Comparison of ENCODE assay signal across 14 cellular contexts in genomic region chr2:237754849-237755248, GRCh38. TPM values are rescaled to one million over a fixed set of nuclear protein-coding genes. Genes with fewer than 3 reads are reported as not detected.
DNase-seq lines count a peak whose midpoint lies in the region; ATAC-seq and TF ChIP-seq lines count a peak whose summit lies in the region.
"Had no signal": no experiment of that assay in that cellular context is flagged by ENCODE, and none has a peak within 500 bp of the region (broad histone marks: within the 10 kb centered on the region; RNA-seq: fewer than 3 reads in every experiment).

No MANE protein-coding gene starts in this region.

- peaks cover 23% of the 10 kb centered on the region for H3K4me1 Mint-ChIP-seq in T-helper 17 cell
- peaks cover 20 to 37% of the 10 kb centered on the region in 2 donors for H3K4me1 Mint-ChIP-seq in stimulated activated naive B cell treated with anti-CD40 and anti-IgM and Interleukin-4, amounts not matched to agents 10 μg/mL and 1 μg/mL and 100 μg/mL, for 72 hours

- CTCF ChIA-PET in IMR-90 (lab: Yijun Ruan, JAX): interaction anchor here (0.7 to 2.0 kb wide), 3 partner anchors 11 to 1122 kb away, joined by 3 to 6 read pairs (median 5); no protein-coding TSS in a partner anchor

- no peak overlapping the region for H3K14ac ChIP-seq in IMR-90 (replicated peaks; ENCODE audit: low read depth, low read length)

- H2AFZ ChIP-seq in IMR-90 (replicated peaks; ENCODE audit: low read length, poor library complexity): no peak overlapping the region
- H2AFZ ChIP-seq: GM23248 had no signal

- H3K27me3 Mint-ChIP-seq in T-helper 17 cell: no peaks in the 10 kb centered on the region
- no peaks in the 10 kb centered on the region for H3K27me3 Mint-ChIP-seq in stimulated activated naive B cell treated with anti-CD40 and anti-IgM and Interleukin-4, amounts not matched to agents 10 μg/mL and 1 μg/mL and 100 μg/mL, for 72 hours
- H3K27me3 Mint-ChIP-seq: CD4-positive, alpha-beta memory T cell had no signal

- no peak overlapping the region for H2BK5ac ChIP-seq in IMR-90 (ENCODE audit: low read depth, low read length, poor library complexity, severe bottlenecking)

- ATAC-seq in IMR-90 (ENCODE audit: low read depth) (no peak), T-helper 17 cell (no peak), HG03280 (IDR thresholded peaks at IDR 0.05; ENCODE audit: unreplicated experiment) (no peak)
- ATAC-seq in stimulated activated naive B cell treated with anti-CD40 and anti-IgM and Interleukin-4, amounts not matched to agents 10 μg/mL and 1 μg/mL and 100 μg/mL, for 72 hours (replicated peaks): no peak
- ATAC-seq: A549, GM12878 had no signal

- TF ChIP-seq RAD21 in IMR-90 (IDR thresholded peaks at IDR 0.05; ENCODE audit: low read length): no peak

- H2BK15ac ChIP-seq in IMR-90 (ENCODE audit: low read depth, low read length): no peak overlapping the region

- no peak overlapping the region for H2AK5ac ChIP-seq in IMR-90 (ENCODE audit: low read depth, low read length)

- no peak overlapping the region for H3K23ac ChIP-seq in IMR-90 (ENCODE audit: low read depth, low read length)

- no peak overlapping the region for H2BK120ac ChIP-seq in IMR-90 (ENCODE audit: low read depth, low read length)

- H3K9me3 Mint-ChIP-seq in stimulated activated naive B cell treated with anti-CD40 and anti-IgM and Interleukin-4, amounts not matched to agents 10 μg/mL and 1 μg/mL and 100 μg/mL, for 72 hours: no peaks in the 10 kb centered on the region
- H3K9me3 Mint-ChIP-seq: CD4-positive, alpha-beta memory T cell had no signal

- TF ChIP-seq POLR2A in IMR-90 (IDR thresholded peaks at IDR 0.05; ENCODE audit: low read depth, low read length): no peak

- H3K4me1 ChIP-seq in IMR-90 (ENCODE audit: control insufficient read depth, insufficient read depth, low read length): peaks cover 7% of the 10 kb centered on the region
- peaks cover 7% of the 10 kb centered on the region for H3K4me1 ChIP-seq in mesodermal cell (ENCODE audit: control insufficient read depth, insufficient read depth, low read length, poor library complexity, severe bottlenecking)
- H3K4me1 ChIP-seq: A549 had no signal

- H3K4me3 ChIP-seq in IMR-90 (ENCODE audit: insufficient read depth, low read depth, low read length) (no peak overlapping the region), mesodermal cell (ENCODE audit: extremely low read depth, insufficient read depth, low read length, poor library complexity, severe bottlenecking) (no peak overlapping the region)
- H3K4me3 ChIP-seq: A549, GM12878, GM23248 had no signal

- no peak overlapping the region for H2BK20ac ChIP-seq in IMR-90 (ENCODE audit: low read depth, low read length)

- no peak overlapping the region for H2AK9ac ChIP-seq in IMR-90 (replicated peaks; ENCODE audit: low read depth, low read length, poor library complexity)

- no peak for DNase-seq in IMR-90
- no peak for DNase-seq in T-helper 17 cell
- DNase-seq in stimulated activated naive B cell treated with anti-CD40 and anti-IgM and Interleukin-4, amounts not matched to agents 10 μg/mL and 1 μg/mL and 100 μg/mL, for 72 hours: no peak
- DNase-seq in NCI-H1092 (lab: John Stamatoyannopoulos, UW): no peak
- DNase-seq: BE2C, DMS79, H7 had no signal

- no peak overlapping the region for H3K27ac ChIP-seq in IMR-90 (ENCODE audit: insufficient read depth, low read length)
- H3K27ac ChIP-seq in mesodermal cell (ENCODE audit: low read depth, low read length, severe bottlenecking): peak overlapping the region; percentile 74
- H3K27ac ChIP-seq: A549, C4-2B, GM23248 had no signal

- BruUV-seq in IMR-90 (replicated peaks; lab: Mats Ljungman, UMichigan): no TSS peak

- H3K79me1 ChIP-seq in IMR-90 (ENCODE audit: low read depth in 1 of 2, low read length in 2 of 2): peaks cover 25 to 55% of the 10 kb centered on the region in 2 experiments; a peak in 3 of 4 replicates

- H3K27me3 ChIP-seq in IMR-90 (ENCODE audit: control insufficient read depth, insufficient read depth, low read length): no peaks in the 10 kb centered on the region
- H3K27me3 ChIP-seq: BE2C had no signal

- no peak overlapping the region for H4K5ac ChIP-seq in IMR-90 (ENCODE audit: low read depth, low read length)

- no peaks in the 10 kb centered on the region for H3K9me3 ChIP-seq in IMR-90 (ENCODE audit: control insufficient read depth, insufficient read depth, low read length)
- no peaks in the 10 kb centered on the region for H3K9me3 ChIP-seq in T-helper 17 cell (ENCODE audit: control insufficient read depth, low read length, poor library complexity, severe bottlenecking)
- H3K9me3 ChIP-seq in mesodermal cell (ENCODE audit: control insufficient read depth, low read length): no peaks in the 10 kb centered on the region
- H3K9me3 ChIP-seq: A549, BE2C had no signal

- H3K9me1 ChIP-seq in IMR-90 (ENCODE audit: insufficient read depth, low read length): peaks cover 13% of the 10 kb centered on the region

- no peak overlapping the region for H4K91ac ChIP-seq in IMR-90 (ENCODE audit: insufficient read depth, low read depth, low read length)

- intact Hi-C loops in IMR-90 (cut with micrococcal nuclease): no loop called here

- no peak overlapping the region for H3K9ac ChIP-seq in IMR-90 (ENCODE audit: low read depth, low read length)
- H3K9ac ChIP-seq: GM23248 had no signal

- peak overlapping the region; percentile 19 for H3K4me3 Mint-ChIP-seq in T-helper 17 cell
- H3K4me3 Mint-ChIP-seq in stimulated activated naive B cell treated with anti-CD40 and anti-IgM and Interleukin-4, amounts not matched to agents 10 μg/mL and 1 μg/mL and 100 μg/mL, for 72 hours: no peak overlapping the region
- H3K4me3 Mint-ChIP-seq: CD4-positive, alpha-beta memory T cell had no signal

- H3K27ac Mint-ChIP-seq in T-helper 17 cell: peak overlapping the region; percentile 92
- peak overlapping the region; percentile 9 for H3K27ac Mint-ChIP-seq in stimulated activated naive B cell treated with anti-CD40 and anti-IgM and Interleukin-4, amounts not matched to agents 10 μg/mL and 1 μg/mL and 100 μg/mL, for 72 hours

- H4K20me1 ChIP-seq in IMR-90 (ENCODE audit: insufficient read depth, low read length): peaks cover 8% of the 10 kb centered on the region; the same call in 1 of the 2 replicates

- H3K4me2 ChIP-seq in IMR-90 (ENCODE audit: low read depth, low read length): no peak overlapping the region
- H3K4me2 ChIP-seq: A549 had no signal

- dilution Hi-C loops in IMR-90 (cut with HindIII; ENCODE audit: low sequenced_read_pairs, unreplicated experiment): no loop called here

- 0 out of 2 replicates have a peak overlapping the region, but pooled peaks have one; percentile 31 for H3K4ac ChIP-seq in IMR-90 (ENCODE audit: low read depth, low read length)

- no peak overlapping the region for H4K8ac ChIP-seq in IMR-90 (ENCODE audit: low read depth in 2 of 2, low read length in 2 of 2)

- H3K18ac ChIP-seq in IMR-90 (ENCODE audit: low read depth, low read length): no peak overlapping the region

- H3K36me3 ChIP-seq in IMR-90 (ENCODE audit: control insufficient read depth, insufficient read depth, low read length): peaks cover 53% of the 10 kb centered on the region
- H3K36me3 ChIP-seq in mesodermal cell (ENCODE audit: control insufficient read depth, insufficient read depth, low read length): peaks cover 91% of the 10 kb centered on the region

- no peak overlapping the region for H3K56ac ChIP-seq in IMR-90 (ENCODE audit: extremely low read depth, insufficient read depth, low read length)

- POLR2A ChIA-PET in IMR-90 (lab: Charles Lee; ENCODE audit: unreplicated experiment): interaction anchor here (0.5 kb wide), 1 partner anchor 510 kb away, joined by 3 read pairs; no protein-coding TSS in a partner anchor

- in situ Hi-C loops in IMR-90 (cut with MboI; ENCODE audit: low sequenced_read_pairs): no loop called here

- 76% methylated on average over 3 of the region's 8 CpGs; no CpG with 5 or more reads in 1 of the 2 experiments for WGBS in IMR-90 (ENCODE audit: extremely low coverage in 2 of 2, insufficient read length in 1 of 2), 2 experiments
- 93% methylated on average over 8 of the region's 8 CpGs for WGBS in mesodermal cell (ENCODE audit: insufficient coverage in 2 of 2), 2 experiments

- peaks cover 13% of the 10 kb centered on the region for H3K36me3 Mint-ChIP-seq in T-helper 17 cell (ENCODE audit: low read depth)
- peaks cover 56 to 64% of the 10 kb centered on the region in 2 donors for H3K36me3 Mint-ChIP-seq in stimulated activated naive B cell treated with anti-CD40 and anti-IgM and Interleukin-4, amounts not matched to agents 10 μg/mL and 1 μg/mL and 100 μg/mL, for 72 hours

- TF ChIP-seq CTCF in IMR-90 (conservative IDR thresholded peaks at IDR 0.05; ENCODE audit: low read depth, low read length): no peak

TF ChIP-seq in IMR-90, 13 proteins besides CTCF, POLR2A, EP300 and RAD21:
- TF ChIP-seq RCOR1 (IDR thresholded peaks at IDR 0.05; ENCODE audit: insufficient replicate concordance, low read length) (no peak), FOS (IDR thresholded peaks at IDR 0.05; ENCODE audit: low read depth, low read length) (no peak), MAZ (IDR thresholded peaks at IDR 0.05; ENCODE audit: borderline replicate concordance, low read depth, low read length) (no peak), NFE2L2 (IDR thresholded peaks at IDR 0.05; ENCODE audit: low read depth, low read length) (no peak)

RNA-seq across cellular contexts. Expression of gene RBM44, which starts 43.7 kb away (rescaled TPM):
- total RNA-seq in IMR-90 (2012; rRNA removed) (0.18 and 0.28 TPM in 2 replicates), T-helper 17 cell (1 to 10 TPM; 2.2 to 4.0 TPM)
- polyA plus RNA-seq in IMR-90 (2012; rRNA removed): 0.14 TPM in 2 replicates
- not detected in 2 replicates for polyA plus RNA-seq in IMR-90 (2012; cell fraction: cytosol; rRNA removed)
- 0.04 and 0.73 TPM in 2 replicates for polyA plus RNA-seq in IMR-90 (2012; cell fraction: nucleus; rRNA removed; ENCODE audit: low replicate concordance)
- 0.22 TPM for polyA plus RNA-seq in mesodermal cell (2013, experiment 1 of 2)
- 0.56 TPM for polyA plus RNA-seq in mesodermal cell (2013, experiment 2 of 2)
- polyA plus RNA-seq: GM23248 had no signal
